11 cellular contexts compared by ENCODE assay signal in genomic region chr4:56469489-56470210, GRCh38. TPM values are rescaled to one million over a fixed set of nuclear protein-coding genes. Genes with fewer than 3 reads are reported as not detected.
DNase-seq lines count a peak whose midpoint lies in the region; ATAC-seq, FAIRE-seq and TF ChIP-seq lines count a peak whose summit lies in the region.
"Had no signal": no experiment of that assay in that cellular context is flagged by ENCODE, and none has a peak within 500 bp of the region (broad histone marks: within the 10 kb centered on the region; RNA-seq: fewer than 3 reads in every experiment).

No MANE protein-coding gene starts in this region.

- H3K36me3 ChIP-seq in OCI-LY7 (ENCODE audit: insufficient read depth, low read length) (peaks cover 56% of the 10 kb centered on the region), endothelial cell of umbilical vein (ENCODE audit: control insufficient read depth in 2 of 2, extremely low read depth in 1 of 2, insufficient read depth in 2 of 2, low read length in 2 of 2) (peaks cover 7 to 15% of the 10 kb centered on the region in 2 experiments), colonic mucosa (peaks cover 18% of the 10 kb centered on the region)

- peak overlapping the region; percentile 98 for H3K9ac ChIP-seq in endothelial cell of umbilical vein (replicated peaks; ENCODE audit: extremely low read depth, insufficient read depth, low read length)
- no peak overlapping the region for H3K9ac ChIP-seq in colonic mucosa (ENCODE audit: low read depth in 2 of 2, low read length in 2 of 2)

- H3K79me2 ChIP-seq in OCI-LY7 (ENCODE audit: insufficient read depth, low read depth, low read length) (peaks cover 82% of the 10 kb centered on the region), endothelial cell of umbilical vein (ENCODE audit: control insufficient read depth, insufficient read depth, low read length) (peaks cover 58% of the 10 kb centered on the region)

- H3K4me2 ChIP-seq in OCI-LY7 (ENCODE audit: low read length) (peak overlapping the region; percentile 94), endothelial cell of umbilical vein (ENCODE audit: insufficient read depth, low read length) (peak overlapping the region; percentile 99)

- H3K9me3 Mint-ChIP-seq in activated T-cell treated with anti-CD3 and anti-CD28 coated beads, Interleukin-2, amount 50 U/mL, for 72 hours = no peaks in the 10 kb centered on the region
- H3K9me3 Mint-ChIP-seq in stimulated activated effector memory CD8-positive, alpha-beta T cell treated with anti-CD3 and anti-CD28 coated beads, Interleukin-12 subunit alpha, Interleukin-12 subunit beta, amount 100 ng/mL, for 72 hours = no peaks in the 10 kb centered on the region

- peak overlapping the region; percentile 97 for H3K27ac Mint-ChIP-seq in activated T-cell treated with anti-CD3 and anti-CD28 coated beads, Interleukin-2, amount 50 U/mL, for 72 hours
- peak overlapping the region; percentile 14 for H3K27ac Mint-ChIP-seq in stimulated activated effector memory CD8-positive, alpha-beta T cell treated with anti-CD3 and anti-CD28 coated beads, Interleukin-12 subunit alpha, Interleukin-12 subunit beta, amount 100 ng/mL, for 72 hours

- TF ChIP-seq POLR2A in endothelial cell of umbilical vein (IDR thresholded peaks at IDR 0.05; ENCODE audit: low read depth, low read length) = no peak

- H2AFZ ChIP-seq in OCI-LY7 (ENCODE audit: low read length) (no peak overlapping the region), endothelial cell of umbilical vein (ENCODE audit: low read depth, low read length) (no peak overlapping the region)

- H3K4me3 ChIP-seq in OCI-LY7 (ENCODE audit: low read depth, low read length, poor library complexity, severe bottlenecking) (peak overlapping the region; percentile 99), endothelial cell of umbilical vein (replicated peaks in 1 of 3; ENCODE audit: insufficient read depth in 1 of 3, low read depth in 1 of 3, low read length in 3 of 3) (peak overlapping the region in 1 of 3 experiments; percentile 99), colonic mucosa (no peak overlapping the region)

- no peaks in the 10 kb centered on the region for H3K9me2 ChIP-seq in OCI-LY7 (ENCODE audit: insufficient read depth, low read length)

- no peaks in the 10 kb centered on the region for H3K9me1 ChIP-seq in endothelial cell of umbilical vein (replicated peaks; ENCODE audit: control insufficient read depth, extremely low read depth, insufficient read depth, low read length)

- H3K27me3 Mint-ChIP-seq in activated T-cell treated with anti-CD3 and anti-CD28 coated beads, Interleukin-2, amount 50 U/mL, for 72 hours (ENCODE audit: low read depth) = no peaks in the 10 kb centered on the region

- peaks cover 17% of the 10 kb centered on the region; the same call in 1 of the 2 replicates for H4K20me1 ChIP-seq in OCI-LY7 (ENCODE audit: insufficient read depth, low read length)
- no peaks in the 10 kb centered on the region for H4K20me1 ChIP-seq in endothelial cell of umbilical vein (replicated peaks; ENCODE audit: control insufficient read depth, extremely low read depth, insufficient read depth, low read length)

- H3K4me1 ChIP-seq in OCI-LY7 (ENCODE audit: insufficient read depth, low read length, poor library complexity, severe bottlenecking) (peaks cover 37% of the 10 kb centered on the region), endothelial cell of umbilical vein (ENCODE audit: control insufficient read depth, extremely low read depth, insufficient read depth, low read length) (peaks cover 27% of the 10 kb centered on the region), colonic mucosa (peaks cover 8% of the 10 kb centered on the region)

- DNase-seq in activated T-cell treated with anti-CD3 and anti-CD28 coated beads, Interleukin-2, amount 50 U/mL, for 72 hours = no peak
- DNase-seq in activated T-cell treated with anti-CD3 and anti-CD28 coated beads, Interleukin-2, amount 50 U/mL, for 1 hour = no peak
- DNase-seq in OCI-LY7 (ENCODE audit: low spot score) (no peak), endothelial cell of umbilical vein (ENCODE audit: low read depth, low spot score) (peak; percentile 53), colonic mucosa (no peak)
- DNase-seq in stimulated activated effector memory CD8-positive, alpha-beta T cell treated with anti-CD3 and anti-CD28 coated beads, Interleukin-12 subunit alpha, Interleukin-12 subunit beta, amount 100 ng/mL, for 72 hours (ENCODE audit: low spot score in 2 of 2) = no peak
- no peak for DNase-seq in stimulated activated CD4-positive, alpha-beta T cell treated with anti-CD3 and anti-CD28 coated beads, Interleukin-1b, Interleukin-23, amount 100 ng/mL, for 48 hours
- DNase-seq in activated effector memory CD4-positive, alpha-beta T cell treated with anti-CD3 and anti-CD28 coated beads, Interleukin-2, amount 50 U/mL, for 16 hours = no peak
- DNase-seq: activated gamma-delta T cell had no signal

- peak overlapping the region; percentile 92 to 98 for H3K4me3 Mint-ChIP-seq in activated T-cell treated with anti-CD3 and anti-CD28 coated beads, Interleukin-2, amount 50 U/mL, for 72 hours
- H3K4me3 Mint-ChIP-seq in stimulated activated effector memory CD8-positive, alpha-beta T cell treated with anti-CD3 and anti-CD28 coated beads, Interleukin-12 subunit alpha, Interleukin-12 subunit beta, amount 100 ng/mL, for 72 hours = peak overlapping the region; percentile 99

- POLR2A ChIA-PET in OCI-LY7 (lab: Charles Lee) = interaction anchor here (0.7 to 2.7 kb wide), 10 partner anchors 10 to 472 kb away, joined by 3 to 38 read pairs (median 6); partner anchors contain the start of genes AASDH, PAICS and PPAT
- POLR2A ChIA-PET in endothelial cell of umbilical vein (lab: Charles Lee) = interaction anchor here (0.5 to 0.7 kb wide), 3 partner anchors 373 to 478 kb away, joined by 3 to 7 read pairs (median 5); no protein-coding TSS in a partner anchor

- no peak overlapping the region for H3K27ac ChIP-seq in OCI-LY7 (ENCODE audit: low read depth, low read length, poor library complexity, severe bottlenecking)
- no peak overlapping the region for H3K27ac ChIP-seq in endothelial cell of umbilical vein (ENCODE audit: insufficient read depth, low read depth, low read length)
- H3K27ac ChIP-seq in colonic mucosa = no peak overlapping the region

- no peak for ATAC-seq in activated T-cell treated with anti-CD3 and anti-CD28 coated beads, Interleukin-2, amount 50 U/mL, for 72 hours (replicated peaks in 1 of 2)
- ATAC-seq in stimulated activated effector memory CD8-positive, alpha-beta T cell treated with anti-CD3 and anti-CD28 coated beads, Interleukin-12 subunit alpha, Interleukin-12 subunit beta, amount 100 ng/mL, for 72 hours = no peak

- H3K9me3 ChIP-seq in OCI-LY7 (ENCODE audit: low read length) (no peaks in the 10 kb centered on the region), endothelial cell of umbilical vein (replicated peaks; ENCODE audit: control insufficient read depth, insufficient read depth, low read length) (no peaks in the 10 kb centered on the region), colonic mucosa (no peaks in the 10 kb centered on the region)

- H3K27me3 ChIP-seq in endothelial cell of umbilical vein (ENCODE audit: control insufficient read depth in 2 of 2, insufficient read depth in 2 of 2, low read length in 2 of 2) (no peaks in the 10 kb centered on the region), colonic mucosa (no peaks in the 10 kb centered on the region)

- H3K36me3 Mint-ChIP-seq in activated T-cell treated with anti-CD3 and anti-CD28 coated beads, Interleukin-2, amount 50 U/mL, for 72 hours (ENCODE audit: insufficient read depth in 2 of 2) = peaks cover 13 to 43% of the 10 kb centered on the region in 2 donors
- peaks cover 74% of the 10 kb centered on the region for H3K36me3 Mint-ChIP-seq in stimulated activated effector memory CD8-positive, alpha-beta T cell treated with anti-CD3 and anti-CD28 coated beads, Interleukin-12 subunit alpha, Interleukin-12 subunit beta, amount 100 ng/mL, for 72 hours

- H3K4me1 Mint-ChIP-seq in activated T-cell treated with anti-CD3 and anti-CD28 coated beads, Interleukin-2, amount 50 U/mL, for 72 hours (ENCODE audit: low read depth) = peaks cover 39% of the 10 kb centered on the region
- peaks cover 44% of the 10 kb centered on the region for H3K4me1 Mint-ChIP-seq in stimulated activated effector memory CD8-positive, alpha-beta T cell treated with anti-CD3 and anti-CD28 coated beads, Interleukin-12 subunit alpha, Interleukin-12 subunit beta, amount 100 ng/mL, for 72 hours

- CTCF ChIA-PET in OCI-LY7 (lab: Charles Lee; ENCODE audit: unreplicated experiment) = no interaction called here
- CTCF ChIA-PET in endothelial cell of umbilical vein (lab: Charles Lee) = interaction anchor here (0.7 kb wide), 1 partner anchor 317 kb away, joined by 3 read pairs; no protein-coding TSS in a partner anchor

- peak; percentile 67 for FAIRE-seq in endothelial cell of umbilical vein (lab: Jason Lieb, UNC)

- BruUV-seq in OCI-LY7 (replicated peaks; lab: Mats Ljungman, UMichigan) (no TSS peak), endothelial cell of umbilical vein (replicated peaks; lab: Mats Ljungman, UMichigan) (no TSS peak)

- dilution Hi-C loops in endothelial cell of umbilical vein (cut with MboI; ENCODE audit: extremely low pct_ligation_motif_present, low sequenced_read_pairs) = no loop called here

- intact Hi-C loops in OCI-LY7 (cut with micrococcal nuclease; ENCODE audit: unreplicated experiment) (no loop called here), endothelial cell of umbilical vein (cut with micrococcal nuclease) (loop anchor here (2.0 kb wide), 1 partner anchor 35 kb away; the partner anchor contains the start of gene ARL9), colonic mucosa (cut with DNase I) (loop anchor here (5.0 kb wide), 1 partner anchor 82 kb away; the partner anchor contains the start of gene AASDH)

- TF ChIP-seq CTCF in OCI-LY7 (conservative IDR thresholded peaks at IDR 0.05; ENCODE audit: low read length) (no peak), endothelial cell of umbilical vein (IDR thresholded peaks at IDR 0.05; ENCODE audit: extremely low read depth in 1 of 2, insufficient read depth in 1 of 2, low read depth in 1 of 2, low read length in 2 of 2) (no peak), colonic mucosa (IDR thresholded peaks at IDR 0.05) (no peak)

RNA-seq across cellular contexts. Expression of gene SRP72, which starts 2.2 kb away (rescaled TPM):
- 100 to 1,000 TPM; 187 to 200 TPM for total RNA-seq in activated T-cell treated with anti-CD3 and anti-CD28 coated beads, Interleukin-2, amount 50 U/mL, for 72 hours
- total RNA-seq in OCI-LY7 (2014; rRNA removed; shearing (Covaris generic)) = 53.5 and 65.8 TPM in 2 replicates
- 166 and 177 TPM in 2 replicates for total RNA-seq in OCI-LY7 (2022)
- total RNA-seq in endothelial cell of umbilical vein = 132 and 145 TPM in 2 replicates
- polyA plus RNA-seq in endothelial cell of umbilical vein = 33.9 and 65.7 TPM in 2 replicates
- polyA plus RNA-seq in endothelial cell of umbilical vein (2011; cell fraction: cytosol; rRNA removed) = 70.2 and 76.2 TPM in 2 replicates
- polyA plus RNA-seq in endothelial cell of umbilical vein (2011; cell fraction: nucleus; rRNA removed) = 74.0 and 96.3 TPM in 2 replicates
- 98.0 and 129 TPM in 2 replicates for polyA plus RNA-seq in endothelial cell of umbilical vein (2012)
- polyA minus RNA-seq in endothelial cell of umbilical vein = 177 and 181 TPM in 2 replicates
- 72.0 TPM for polyA minus RNA-seq in endothelial cell of umbilical vein (2011; cell fraction: cytosol; rRNA and poly(A)+ RNA removed)
- 92.3 and 104 TPM in 2 replicates for polyA minus RNA-seq in endothelial cell of umbilical vein (2011; cell fraction: nucleus; rRNA and poly(A)+ RNA removed)
- total RNA-seq in colonic mucosa = 10 to 100 TPM; 74.4 to 79.6 TPM

RNA-seq across cellular contexts. Expression of gene PAICS, which starts 33.6 kb away (rescaled TPM):
- total RNA-seq in activated T-cell treated with anti-CD3 and anti-CD28 coated beads, Interleukin-2, amount 50 U/mL, for 72 hours = 100 to 1,000 TPM; 174 to 190 TPM
- 99.1 and 101 TPM in 2 replicates for total RNA-seq in OCI-LY7 (2014; rRNA removed; shearing (Covaris generic))
- total RNA-seq in OCI-LY7 (2022) = 271 and 295 TPM in 2 replicates
- 124 and 135 TPM in 2 replicates for total RNA-seq in endothelial cell of umbilical vein
- polyA plus RNA-seq in endothelial cell of umbilical vein = 73.8 and 85.9 TPM in 2 replicates
- 84.5 and 94.9 TPM in 2 replicates for polyA plus RNA-seq in endothelial cell of umbilical vein (2011; cell fraction: cytosol; rRNA removed)
- 60.2 and 91.3 TPM in 2 replicates for polyA plus RNA-seq in endothelial cell of umbilical vein (2011; cell fraction: nucleus; rRNA removed)
- 87.8 and 151 TPM in 2 replicates for polyA plus RNA-seq in endothelial cell of umbilical vein (2012)
- polyA minus RNA-seq in endothelial cell of umbilical vein = 55.9 and 64.9 TPM in 2 replicates
- polyA minus RNA-seq in endothelial cell of umbilical vein (2011; cell fraction: cytosol; rRNA and poly(A)+ RNA removed) = 62.0 TPM
- 43.0 and 52.0 TPM in 2 replicates for polyA minus RNA-seq in endothelial cell of umbilical vein (2011; cell fraction: nucleus; rRNA and poly(A)+ RNA removed)
- 100 to 1,000 TPM in 1 of 2 donors, 10 to 100 TPM in 1; 55.3 to 138 TPM for total RNA-seq in colonic mucosa

RNA-seq across cellular contexts. Expression of gene PPAT, which starts 34.2 kb away (rescaled TPM):
- total RNA-seq in activated T-cell treated with anti-CD3 and anti-CD28 coated beads, Interleukin-2, amount 50 U/mL, for 72 hours = 10 to 100 TPM; 25.6 to 32.7 TPM
- total RNA-seq in OCI-LY7 (2014; rRNA removed; shearing (Covaris generic)) = 35.8 and 47.2 TPM in 2 replicates
- total RNA-seq in OCI-LY7 (2022) = 48.2 and 54.3 TPM in 2 replicates
- total RNA-seq in endothelial cell of umbilical vein = 21.8 and 25.5 TPM in 2 replicates
- 3.4 and 4.3 TPM in 2 replicates for polyA plus RNA-seq in endothelial cell of umbilical vein
- 5.2 and 6.4 TPM in 2 replicates for polyA plus RNA-seq in endothelial cell of umbilical vein (2011; cell fraction: cytosol; rRNA removed)
- polyA plus RNA-seq in endothelial cell of umbilical vein (2011; cell fraction: nucleus; rRNA removed) = 8.0 and 11.1 TPM in 2 replicates
- 13.1 and 15.2 TPM in 2 replicates for polyA plus RNA-seq in endothelial cell of umbilical vein (2012)
- 9.5 and 10.8 TPM in 2 replicates for polyA minus RNA-seq in endothelial cell of umbilical vein
- 11.2 TPM for polyA minus RNA-seq in endothelial cell of umbilical vein (2011; cell fraction: cytosol; rRNA and poly(A)+ RNA removed)
- 6.8 and 10.0 TPM in 2 replicates for polyA minus RNA-seq in endothelial cell of umbilical vein (2011; cell fraction: nucleus; rRNA and poly(A)+ RNA removed)
- total RNA-seq in colonic mucosa = 10 to 100 TPM in 1 of 2 donors, 1 to 10 TPM in 1; 7.4 to 15.3 TPM

RNA-seq across cellular contexts. Expression of gene ARL9, which starts 35.9 kb away (rescaled TPM):
- under 1 TPM; 0.29 to 0.35 TPM for total RNA-seq in activated T-cell treated with anti-CD3 and anti-CD28 coated beads, Interleukin-2, amount 50 U/mL, for 72 hours
- total RNA-seq in OCI-LY7 (2014; rRNA removed; shearing (Covaris generic)) = 0.32 TPM in 1 of 2 replicates, not detected in the other
- 0.76 TPM in 1 of 2 replicates, not detected in the other for total RNA-seq in OCI-LY7 (2022)
- 0.51 and 1.1 TPM in 2 replicates for total RNA-seq in endothelial cell of umbilical vein
- 0.40 and 0.62 TPM in 2 replicates for polyA plus RNA-seq in endothelial cell of umbilical vein
- 0.85 and 0.99 TPM in 2 replicates for polyA plus RNA-seq in endothelial cell of umbilical vein (2011; cell fraction: cytosol; rRNA removed)
- polyA plus RNA-seq in endothelial cell of umbilical vein (2011; cell fraction: nucleus; rRNA removed) = 0.41 and 0.78 TPM in 2 replicates
- 0.75 and 1.1 TPM in 2 replicates for polyA plus RNA-seq in endothelial cell of umbilical vein (2012)
- 0.08 and 0.85 TPM in 2 replicates for polyA minus RNA-seq in endothelial cell of umbilical vein
- polyA minus RNA-seq in endothelial cell of umbilical vein (2011; cell fraction: cytosol; rRNA and poly(A)+ RNA removed) = not detected
- polyA minus RNA-seq in endothelial cell of umbilical vein (2011; cell fraction: nucleus; rRNA and poly(A)+ RNA removed) = 0.29 and 0.43 TPM in 2 replicates
- under 1 TPM; 0.17 to 0.29 TPM for total RNA-seq in colonic mucosa
- total RNA-seq: glomerular endothelial cell, LHCN-M2 had no signal
